Comparison of ENCODE assay signal across 8 cellular contexts in the genomic region with DNA sequence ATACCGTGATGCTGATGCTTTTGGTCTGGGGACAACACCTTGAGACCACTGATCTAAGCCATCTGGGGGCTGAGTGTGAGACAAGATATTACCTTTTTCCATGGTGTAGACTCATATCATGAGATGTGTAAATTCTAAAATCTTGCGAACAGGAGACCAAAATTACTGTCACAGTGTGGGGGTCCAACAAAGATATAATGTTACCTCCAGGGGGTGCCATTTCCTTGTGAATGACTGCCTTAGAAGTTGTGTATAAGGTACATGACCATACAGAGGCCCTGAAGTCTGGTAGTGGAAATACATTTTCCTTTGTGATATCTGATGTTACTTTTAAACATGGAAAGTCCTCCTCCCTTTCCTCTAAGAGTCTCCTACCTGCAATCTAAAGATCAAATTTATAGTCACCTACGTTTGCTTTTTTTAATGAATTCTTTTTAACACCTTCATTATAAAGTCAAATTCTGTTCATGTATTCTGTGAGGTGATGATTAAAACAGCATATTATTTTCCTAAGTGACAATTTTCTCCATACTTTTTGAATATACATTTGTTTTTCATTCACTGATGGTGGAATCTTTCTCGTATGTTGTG.
DNase-seq lines count a peak whose midpoint lies in the region; ATAC-seq, FAIRE-seq and TF ChIP-seq lines count a peak whose summit lies in the region.

No MANE protein-coding gene starts in this region.

- DNase-seq in A549 (ENCODE audit: low read depth in 1 of 2, low spot score in 1 of 2) (peak; percentile 1 to 52), SHP77 (lab: John Stamatoyannopoulos, UW) (peak; percentile 47 to 71), fibroblast of pulmonary artery (ENCODE audit: low read depth) (peak; percentile 77), prostate gland (ENCODE audit: low spot score) (peak; percentile 37)
- no peak for DNase-seq in activated effector memory CD4-positive, alpha-beta T cell treated with anti-CD3 and anti-CD28 coated beads, Interleukin-2, amount 50 U/mL, for 16 hours

- H3K36me3 ChIP-seq in prostate gland, result no peaks in the 10 kb centered on the region

- no peaks in the 10 kb centered on the region for H3K9me3 ChIP-seq in A549
- H3K9me3 ChIP-seq in prostate gland, result no peaks in the 10 kb centered on the region

- POLR2A ChIA-PET in A549 (lab: Yijun Ruan, JAX), result no interaction called here

- peak in 1 of 2 experiments; percentile 78; a peak in 3 of 6 replicates for ATAC-seq in A549
- peak; percentile 64 for ATAC-seq in HG03439 (IDR thresholded peaks at IDR 0.05; ENCODE audit: unreplicated experiment)
- ATAC-seq in GM21447 (IDR thresholded peaks at IDR 0.05; ENCODE audit: unreplicated experiment), result no peak

- FAIRE-seq in A549 (lab: Jason Lieb, UNC), result no peak

- 75% methylated on average over 4 of the region's 4 CpGs for WGBS in A549 (ENCODE audit: missing lambda C conversion rate)
- WGBS in prostate gland, result 89% methylated on average over 4 of the region's 4 CpGs

- TF ChIP-seq CTCF in A549 (IDR thresholded peaks at IDR 0.05), result peak; percentile 32; the same call in 1 of the 3 replicates
- TF ChIP-seq CTCF in GM12875 (IDR thresholded peaks at IDR 0.05; ENCODE audit: borderline replicate concordance, insufficient read depth, low read depth, low read length), result peak; percentile 33; the same call in 1 of the 2 replicates
- TF ChIP-seq CTCF in fibroblast of pulmonary artery (IDR thresholded peaks at IDR 0.05; ENCODE audit: low read length, missing control alignments), result peak; percentile 57
- peak; percentile 24 to 66 (median 61) for TF ChIP-seq CTCF in prostate gland (IDR thresholded peaks at IDR 0.05)

- H3K4me1 ChIP-seq in A549, result no peaks in the 10 kb centered on the region
- no peaks in the 10 kb centered on the region for H3K4me1 ChIP-seq in prostate gland (replicated peaks)

- H3K4me2 ChIP-seq in A549, result no peak overlapping the region

- no peak for TF ChIP-seq POLR2A in A549 (IDR thresholded peaks at IDR 0.05; ENCODE audit: low read length)
- no peak for TF ChIP-seq POLR2A in prostate gland (IDR thresholded peaks at IDR 0.05)

- CTCF ChIA-PET in A549 (lab: Yijun Ruan, JAX), result interaction anchor here (1.1 to 2.2 kb wide), 2 partner anchors 11 to 146 kb away, joined by 6 read pairs; no protein-coding TSS in a partner anchor

- H3K27ac ChIP-seq in A549 (peak overlapping the region in 1 of 2 experiments; percentile 28; a peak in 1 of 6 replicates), prostate gland (no peak overlapping the region)

- H3K27me3 ChIP-seq in prostate gland (replicated peaks; ENCODE audit: insufficient read depth), result no peaks in the 10 kb centered on the region

- H3K4me3 ChIP-seq in A549 (no peak overlapping the region), GM12875 (ENCODE audit: low read depth, low read length) (no peak overlapping the region), fibroblast of pulmonary artery (replicated peaks; ENCODE audit: low read depth, low read length) (no peak overlapping the region), prostate gland (no peak overlapping the region)

- TF ChIP-seq EP300 in A549 (IDR thresholded peaks at IDR 0.05), result no peak

- intact Hi-C loops in prostate gland (cut with DNase I), result loop anchor here (2.0 to 5.0 kb wide), 2 partner anchors 146 to 1225 kb away; no protein-coding TSS in a partner anchor

- peak; percentile 65 to 73 for TF ChIP-seq RAD21 in A549 (conservative IDR thresholded peaks at IDR 0.05 in 1 of 2, IDR thresholded peaks at IDR 0.05 in 1 of 2)

TF ChIP-seq in A549, 52 proteins besides CTCF, POLR2A, EP300 and RAD21:
- peak; percentile 68 for TF ChIP-seq SMC3 (IDR thresholded peaks at IDR 0.05)
- no peak for TF ChIP-seq FOSB (CRISPR knock-in tag; IDR thresholded peaks at IDR 0.05)
